In genomic region chr2:177577075-177577474, GRCh38 we compare ENCODE assay signal across 36 cellular contexts.
"Had no signal": no experiment of that assay in that cellular context is flagged by ENCODE, and none has a peak within 500 bp of the region (broad histone marks: within the 10 kb centered on the region; RNA-seq: fewer than 3 reads in every experiment).

No MANE protein-coding gene starts in this region.

- H3K27me3 Mint-ChIP-seq: activated CD4-positive, alpha-beta memory T cell treated with anti-CD3 and anti-CD28 coated beads for 36 hours; activated CD8-positive, alpha-beta T cell treated with anti-CD3 and anti-CD28 coated beads for 36 hours had no signal

- DNase-seq: activated B cell treated with CpG ODN at 0.5 μM for 24 hours; activated CD4-positive, alpha-beta memory T cell treated with anti-CD3 and anti-CD28 coated beads for 36 hours; activated CD4-positive, alpha-beta T cell treated with anti-CD3 and anti-CD28 coated beads for 4 hours; activated CD4-positive, alpha-beta T cell treated with anti-CD3 and anti-CD28 coated beads, Interleukin-2, amount 10 ng/mL, durations not matched to agents 24 days and 14 days; activated CD4-positive, alpha-beta T cell treated with anti-CD3 and anti-CD28 coated beads, Interleukin-2, amount 50 U/mL, for 1 hour; activated CD4-positive, alpha-beta T cell treated with anti-CD3 and anti-CD28 coated beads, Interleukin-2, amount 50 U/mL, for 4 hours; activated CD4-positive, CD25-positive, alpha-beta regulatory T cell treated with anti-CD3 and anti-CD28 coated beads, Interleukin-2, amount 50 U/mL, for 72 hours; activated CD8-positive, alpha-beta memory T cell treated with anti-CD3 and anti-CD28 coated beads, Interleukin-2, amount 50 U/mL, for 4 hours; activated CD8-positive, alpha-beta T cell treated with anti-CD3 and anti-CD28 coated beads for 36 hours; activated effector memory CD4-positive, alpha-beta T cell treated with anti-CD3 and anti-CD28 coated beads, Interleukin-2, amount 50 U/mL, for 16 hours; activated gamma-delta T cell treated with Interleukin-2 at 50 U/mL for 16 hours; activated naive CD4-positive, alpha-beta T cell; activated naive CD4-positive, alpha-beta T cell treated with anti-CD3 and anti-CD28 coated beads for 36 hours; activated naive CD4-positive, alpha-beta T cell treated with anti-CD3 and anti-CD28 coated beads, Interleukin-2, amount 50 U/mL, for 16 hours; activated naive CD8-positive, alpha-beta T cell treated with anti-CD3 and anti-CD28 coated beads for 36 hours; activated T-cell treated with anti-CD3 and anti-CD28 coated beads for 4 hours; activated T-cell treated with anti-CD3 and anti-CD28 coated beads, Interleukin-2, amount 50 U/mL, for 1 hour; activated T-cell treated with anti-CD3 and anti-CD28 coated beads, Interleukin-2, amount 50 U/mL, for 4 hours; activated T-cell treated with anti-CD3 and anti-CD28 coated beads, Interleukin-2, amount 50 U/mL, for 72 hours; adrenal gland; amniotic stem cell; aorta; central memory CD4-positive, alpha-beta T cell; T-helper 1 cell; T-helper 2 cell; T-helper 9 cell had no signal

- ATAC-seq: activated CD8-positive, alpha-beta T cell treated with anti-CD3 and anti-CD28 coated beads for 36 hours; activated naive CD4-positive, alpha-beta T cell treated with anti-CD3 and anti-CD28 coated beads, Interleukin-2, amount 50 U/mL, for 72 hours; activated T-cell treated with anti-CD3 and anti-CD28 coated beads, Interleukin-2, amount 50 U/mL, for 4 hours; activated T-cell treated with anti-CD3 and anti-CD28 coated beads, Interleukin-2, amount 50 U/mL, for 72 hours; activated T-helper 17 cell treated with anti-CD3 and anti-CD28 coated beads, Interleukin-2, amount 50 U/mL, for 72 hours had no signal

- H3K27ac Mint-ChIP-seq: activated B cell treated with CpG ODN at 0.5 μM for 24 hours; activated CD4-positive, alpha-beta memory T cell treated with anti-CD3 and anti-CD28 coated beads for 36 hours; activated CD4-positive, alpha-beta T cell treated with anti-CD3 and anti-CD28 coated beads, Interleukin-2, amount 10 ng/mL, durations not matched to agents 24 days and 14 days; activated CD8-positive, alpha-beta T cell treated with anti-CD3 and anti-CD28 coated beads for 36 hours; activated naive CD4-positive, alpha-beta T cell treated with anti-CD3 and anti-CD28 coated beads for 36 hours; activated naive CD4-positive, alpha-beta T cell treated with anti-CD3 and anti-CD28 coated beads, Interleukin-2, amount 50 U/mL, for 72 hours; activated naive CD8-positive, alpha-beta T cell treated with anti-CD3 and anti-CD28 coated beads for 36 hours; activated T-cell treated with anti-CD3 and anti-CD28 coated beads, Interleukin-2, amount 50 U/mL, for 72 hours; activated T-helper 1 cell treated with anti-CD3 and anti-CD28 coated beads, Interleukin-12 subunit alpha, Interleukin-12 subunit beta, Interleukin-2, Interleukin-4 antibody, amounts not matched to agents 30 ng/mL and 10 ng/mL and 1 ng/mL, durations not matched to agents 14 hours and 24 hours and 36 hours; activated T-helper 17 cell treated with anti-CD3 and anti-CD28 coated beads, Interleukin-2, amount 50 U/mL, for 72 hours; brain; T-helper 1 cell treated with Interleukin-12 subunit alpha and Interleukin-12 subunit beta and Interleukin-4 antibody, amounts not matched to agents 30 μg/mL and 1 μg/mL, for 36 hours; T-helper 2 cell treated with Interferon-gamma antibody and Interleukin-4, amounts not matched to agents 5 μg/mL and 100 μg/mL, for 36 hours had no signal

- H3K36me3 ChIP-seq: adrenal gland, cardiac muscle cell had no signal

- H3K9me3 ChIP-seq: adrenal gland had no signal

- H3K4me3 Mint-ChIP-seq: activated B cell treated with CpG ODN at 0.5 μM for 24 hours; activated CD4-positive, alpha-beta memory T cell treated with anti-CD3 and anti-CD28 coated beads for 36 hours; activated CD4-positive, alpha-beta T cell treated with anti-CD3 and anti-CD28 coated beads, Interleukin-2, amount 10 ng/mL, durations not matched to agents 24 days and 14 days; activated CD8-positive, alpha-beta T cell treated with anti-CD3 and anti-CD28 coated beads for 36 hours; activated naive CD4-positive, alpha-beta T cell treated with anti-CD3 and anti-CD28 coated beads for 36 hours; activated naive CD8-positive, alpha-beta T cell treated with anti-CD3 and anti-CD28 coated beads for 36 hours; activated T-cell treated with anti-CD3 and anti-CD28 coated beads, Interleukin-2, amount 50 U/mL, for 4 hours; activated T-cell treated with anti-CD3 and anti-CD28 coated beads, Interleukin-2, amount 50 U/mL, for 72 hours; activated T-helper 1 cell treated with anti-CD3 and anti-CD28 coated beads, Interleukin-12 subunit alpha, Interleukin-12 subunit beta, Interleukin-2, Interleukin-4 antibody, amounts not matched to agents 30 ng/mL and 10 ng/mL and 1 ng/mL, durations not matched to agents 14 hours and 24 hours and 36 hours; activated T-helper 17 cell treated with anti-CD3 and anti-CD28 coated beads, Interleukin-2, amount 50 U/mL, for 72 hours; brain; T-helper 1 cell treated with Interleukin-12 subunit alpha and Interleukin-12 subunit beta and Interleukin-4 antibody, amounts not matched to agents 30 μg/mL and 1 μg/mL, for 36 hours; T-helper 2 cell treated with Interferon-gamma antibody and Interleukin-4, amounts not matched to agents 5 μg/mL and 100 μg/mL, for 36 hours had no signal

- H3K36me3 Mint-ChIP-seq: activated CD4-positive, alpha-beta memory T cell treated with anti-CD3 and anti-CD28 coated beads for 36 hours; activated naive CD4-positive, alpha-beta T cell treated with anti-CD3 and anti-CD28 coated beads, Interleukin-2, amount 50 U/mL, for 72 hours; activated naive CD8-positive, alpha-beta T cell treated with anti-CD3 and anti-CD28 coated beads for 36 hours; brain had no signal

- H3K9me3 Mint-ChIP-seq: activated B cell treated with CpG ODN at 0.5 μM for 24 hours; activated CD4-positive, alpha-beta memory T cell treated with anti-CD3 and anti-CD28 coated beads for 36 hours; activated CD8-positive, alpha-beta T cell treated with anti-CD3 and anti-CD28 coated beads for 36 hours; activated naive CD4-positive, alpha-beta T cell treated with anti-CD3 and anti-CD28 coated beads for 36 hours; activated naive CD8-positive, alpha-beta T cell treated with anti-CD3 and anti-CD28 coated beads for 36 hours; activated T-cell treated with anti-CD3 and anti-CD28 coated beads, Interleukin-2, amount 50 U/mL, for 4 hours; activated T-helper 1 cell treated with anti-CD3 and anti-CD28 coated beads, Interleukin-12 subunit alpha, Interleukin-12 subunit beta, Interleukin-2, Interleukin-4 antibody, amounts not matched to agents 30 ng/mL and 10 ng/mL and 1 ng/mL, durations not matched to agents 14 hours and 24 hours and 36 hours; activated T-helper 17 cell treated with anti-CD3 and anti-CD28 coated beads, Interleukin-2, amount 50 U/mL, for 72 hours; T-helper 1 cell treated with Interleukin-12 subunit alpha and Interleukin-12 subunit beta and Interleukin-4 antibody, amounts not matched to agents 30 μg/mL and 1 μg/mL, for 36 hours; T-helper 2 cell treated with Interferon-gamma antibody and Interleukin-4, amounts not matched to agents 5 μg/mL and 100 μg/mL, for 36 hours had no signal

- FAIRE-seq: bronchial epithelial cell, TTC549 had no signal

- H3K4me1 Mint-ChIP-seq: activated B cell treated with CpG ODN at 0.5 μM for 24 hours; activated CD4-positive, alpha-beta T cell treated with anti-CD3 and anti-CD28 coated beads, Interleukin-2, amount 10 ng/mL, durations not matched to agents 24 days and 14 days; activated naive CD8-positive, alpha-beta T cell treated with anti-CD3 and anti-CD28 coated beads for 36 hours; activated T-helper 17 cell treated with anti-CD3 and anti-CD28 coated beads, Interleukin-2, amount 50 U/mL, for 72 hours had no signal

- H3K4me1 ChIP-seq: adrenal gland had no signal

- H3K27me3 ChIP-seq: adrenal gland, cardiac muscle cell had no signal

- H3K4me3 ChIP-seq: adrenal gland, cardiac muscle cell had no signal

- H3K27ac ChIP-seq: adrenal gland, cardiac muscle cell, VCaP had no signal
